In the genomic region with DNA sequence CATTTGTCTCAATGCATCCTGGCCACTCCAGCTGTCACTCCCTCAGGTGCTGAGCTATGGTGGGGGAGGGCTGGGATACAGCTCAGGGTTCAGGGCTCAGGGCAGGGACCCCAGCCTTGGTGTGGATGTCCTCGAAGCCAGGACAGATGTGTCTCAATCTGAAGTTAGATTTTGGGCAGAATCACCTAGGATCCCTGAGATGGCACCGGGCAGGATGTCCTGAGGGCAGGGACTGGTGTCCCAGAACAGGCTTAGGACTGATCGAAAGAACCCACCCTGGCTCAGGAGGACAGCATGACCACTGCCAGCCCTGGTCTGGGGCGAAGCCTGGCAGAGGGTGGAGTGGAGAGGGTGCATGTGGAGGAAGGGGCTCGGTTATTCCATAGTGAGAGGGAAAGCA, we compare ENCODE assay signal across 25 cellular contexts.
"Had no signal": no experiment of that assay in that cellular context is flagged by ENCODE, and none has a peak within 500 bp of the region (broad histone marks: within the 10 kb centered on the region; RNA-seq: fewer than 3 reads in every experiment).

No MANE protein-coding gene starts in this region.

- H3K36me3 Mint-ChIP-seq: natural killer cell; neural progenitor cell; stimulated activated effector memory CD8-positive, alpha-beta T cell treated with anti-CD3 and anti-CD28 coated beads, Interleukin-12 subunit alpha, Interleukin-12 subunit beta, amount 100 ng/mL, for 72 hours had no signal

- H3K4me1 ChIP-seq: neural progenitor cell, parathyroid adenoma, psoas muscle, right lobe of liver, sigmoid colon, stomach, thyroid gland, tibial nerve, upper lobe of left lung, vagina had no signal

- DNase-seq: natural killer cell; ovary; psoas muscle; right cardiac atrium; right lobe of liver; sigmoid colon; small intestine; stimulated activated CD4-positive, alpha-beta T cell treated with anti-CD3 and anti-CD28 coated beads, Interleukin-15, amount 100 ng/mL, for 24 hours; stimulated activated CD4-positive, alpha-beta T cell treated with anti-CD3 and anti-CD28 coated beads, Interleukin-2, amount 100 ng/mL, for 24 hours; stimulated activated CD4-positive, alpha-beta T cell treated with anti-CD3 and anti-CD28 coated beads, Interleukin-2, amount 100 ng/mL, for 48 hours; stimulated activated CD4-positive, alpha-beta T cell treated with anti-CD3 and anti-CD28 coated beads, Interleukin-4, amount 100 ng/mL, for 24 hours; stimulated activated naive B cell treated with anti-CD40 and anti-IgM and Interleukin-4, amounts not matched to agents 10 μg/mL and 1 μg/mL and 100 μg/mL, for 72 hours; stimulated activated naive CD4-positive, alpha-beta T cell treated with Interleukin-2 at 50 U/mL for 16 hours; stomach; thyroid gland; upper lobe of left lung had no signal

- H2AFZ ChIP-seq: neural progenitor cell, parathyroid adenoma had no signal

- H3K27ac Mint-ChIP-seq: natural killer cell; nephron; neural progenitor cell; stimulated activated effector memory CD8-positive, alpha-beta T cell treated with anti-CD3 and anti-CD28 coated beads, Interleukin-12 subunit alpha, Interleukin-12 subunit beta, amount 100 ng/mL, for 72 hours; stimulated activated naive CD8-positive, alpha-beta T cell treated with anti-CD3 and anti-CD28 coated beads, Interleukin-15, Interleukin-2, amounts not matched to agents 100 ng/mL and 50 ng/mL, for 24 hours had no signal

- ATAC-seq: natural killer cell; psoas muscle; right cardiac atrium; right lobe of liver; stimulated activated effector memory CD8-positive, alpha-beta T cell treated with anti-CD3 and anti-CD28 coated beads, Interleukin-12 subunit alpha, Interleukin-12 subunit beta, amount 100 ng/mL, for 72 hours; stimulated activated naive B cell treated with anti-CD40 and anti-IgM and Interleukin-4, amounts not matched to agents 10 μg/mL and 1 μg/mL and 100 μg/mL, for 72 hours had no signal

- H3K4me1 Mint-ChIP-seq: natural killer cell; nephron; stimulated activated effector memory CD8-positive, alpha-beta T cell treated with anti-CD3 and anti-CD28 coated beads, Interleukin-12 subunit alpha, Interleukin-12 subunit beta, amount 100 ng/mL, for 72 hours had no signal

- H3K9me3 Mint-ChIP-seq: natural killer cell; nephron; stimulated activated effector memory CD8-positive, alpha-beta T cell treated with anti-CD3 and anti-CD28 coated beads, Interleukin-12 subunit alpha, Interleukin-12 subunit beta, amount 100 ng/mL, for 72 hours; stimulated activated naive CD8-positive, alpha-beta T cell treated with anti-CD3 and anti-CD28 coated beads, Interleukin-15, Interleukin-2, amounts not matched to agents 100 ng/mL and 50 ng/mL, for 24 hours had no signal

- H3K9me3 ChIP-seq: neutrophil, ovary, psoas muscle, right lobe of liver, sigmoid colon, stomach, thoracic aorta, thyroid gland, tibial nerve, upper lobe of left lung, vagina had no signal

- H3K4me3 ChIP-seq: neural progenitor cell, ovary, psoas muscle, right lobe of liver, sigmoid colon, stomach, thoracic aorta, thyroid gland, tibial nerve, upper lobe of left lung, vagina had no signal

- H3K27ac ChIP-seq: neural progenitor cell, neutrophil, ovary, parathyroid adenoma, psoas muscle, right lobe of liver, sigmoid colon, stomach, thoracic aorta, thyroid gland, tibial nerve, upper lobe of left lung, vagina had no signal

- H3K27me3 ChIP-seq: neural progenitor cell, ovary, right lobe of liver, thyroid gland, tibial nerve, upper lobe of left lung, vagina had no signal

- H3K36me3 ChIP-seq: neural progenitor cell, neutrophil, ovary, right lobe of liver, sigmoid colon, stomach, thoracic aorta, thyroid gland, tibial nerve, upper lobe of left lung, vagina had no signal

- H3K4me3 Mint-ChIP-seq: natural killer cell; nephron; neural progenitor cell; stimulated activated effector memory CD8-positive, alpha-beta T cell treated with anti-CD3 and anti-CD28 coated beads, Interleukin-12 subunit alpha, Interleukin-12 subunit beta, amount 100 ng/mL, for 72 hours; stimulated activated naive B cell treated with anti-CD40 and anti-IgM and Interleukin-4, amounts not matched to agents 10 μg/mL and 1 μg/mL and 100 μg/mL, for 72 hours; stimulated activated naive CD8-positive, alpha-beta T cell treated with anti-CD3 and anti-CD28 coated beads, Interleukin-15, Interleukin-2, amounts not matched to agents 100 ng/mL and 50 ng/mL, for 24 hours had no signal

- H3K4me2 ChIP-seq: neural progenitor cell had no signal

- H3K79me2 ChIP-seq: parathyroid adenoma had no signal
